In genomic region chr1:236753554-236753953, GRCh38 we compare ENCODE assay signal across 1 cellular context.
TF ChIP-seq lines count a peak whose summit lies in the region.

No MANE protein-coding gene starts in this region.

TF ChIP-seq in H1, 55 proteins besides CTCF, POLR2A, EP300 and RAD21 (continued from another document):
- TF ChIP-seq CHD7 (IDR thresholded peaks at IDR 0.05; ENCODE audit: insufficient replicate concordance, low read length): no peak
- no peak for TF ChIP-seq TBP (IDR thresholded peaks at IDR 0.05; ENCODE audit: low read depth, low read length)
- TF ChIP-seq EZH2 (IDR thresholded peaks at IDR 0.05; ENCODE audit: low read depth, low read length, severe bottlenecking): no peak
- TF ChIP-seq CREB1 (IDR thresholded peaks at IDR 0.05): no peak
- TF ChIP-seq SIX5 (IDR thresholded peaks at IDR 0.05; ENCODE audit: low read depth, low read length): no peak
- TF ChIP-seq EGR1 (IDR thresholded peaks at IDR 0.05; ENCODE audit: borderline replicate concordance, low read depth, low read length): no peak
- no peak for TF ChIP-seq SRF (IDR thresholded peaks at IDR 0.05; ENCODE audit: low read depth, low read length)
- TF ChIP-seq KDM1A (IDR thresholded peaks at IDR 0.05; ENCODE audit: borderline replicate concordance, low read length): no peak
- TF ChIP-seq CBX5 (IDR thresholded peaks at IDR 0.05; ENCODE audit: low read depth, low read length): no peak
- TF ChIP-seq JUN (IDR thresholded peaks at IDR 0.05; ENCODE audit: low read depth, low read length): no peak
- no peak for TF ChIP-seq SP1 (IDR thresholded peaks at IDR 0.05; ENCODE audit: low read depth, low read length)
